ENCODE assay signal across 30 cellular contexts in genomic region chr19:5108123-5108613, GRCh38.
DNase-seq lines count a peak whose midpoint lies in the region; ATAC-seq, FAIRE-seq and TF ChIP-seq lines count a peak whose summit lies in the region.
"Had no signal": no experiment of that assay in that cellular context is flagged by ENCODE, and none has a peak within 500 bp of the region (broad histone marks: within the 10 kb centered on the region; RNA-seq: fewer than 3 reads in every experiment).

No MANE protein-coding gene starts in this region.

- H4K20me1 ChIP-seq in GM23248 (ENCODE audit: insufficient read depth) = no peaks in the 10 kb centered on the region

- H3K27ac ChIP-seq in A673 (ENCODE audit: low read depth, low read length, poor library complexity, severe bottlenecking) = peak overlapping the region; percentile 87
- H3K27ac ChIP-seq in GM23248 = no peak overlapping the region
- H3K27ac ChIP-seq: SJSA1 had no signal

- no peak overlapping the region for H3K4me3 Mint-ChIP-seq in CD14-positive monocyte
- H3K4me3 Mint-ChIP-seq: CD8-positive, alpha-beta T cell; T-helper 1 cell treated with Interleukin-12 subunit alpha and Interleukin-12 subunit beta and Interleukin-4 antibody, amounts not matched to agents 30 μg/mL and 1 μg/mL, for 36 hours had no signal

- intact Hi-C loops in A673 (cut with micrococcal nuclease; ENCODE audit: unreplicated experiment) = no loop called here
- intact Hi-C loops in CD14-positive monocyte (cut with micrococcal nuclease) = no loop called here

- no peak overlapping the region for H3K4me3 ChIP-seq in A673 (ENCODE audit: low read depth, low read length, poor library complexity, severe bottlenecking)
- no peak overlapping the region for H3K4me3 ChIP-seq in GM23248
- H3K4me3 ChIP-seq: K562, SJSA1 had no signal

- no peaks in the 10 kb centered on the region for H3F3A ChIP-seq in GM23248 (ENCODE audit: insufficient read depth)

- no peaks in the 10 kb centered on the region for H3K36me3 ChIP-seq in A673 (ENCODE audit: insufficient read depth, low read length, poor library complexity, severe bottlenecking)
- H3K36me3 ChIP-seq in GM23248 (ENCODE audit: low read depth) = peaks cover 8% of the 10 kb centered on the region; the same call in 1 of the 2 replicates

- WGBS in GM23248 (ENCODE audit: low coverage in 1 of 2, low lambda C conversion rate in 2 of 2, missing lambda C conversion rate in 2 of 2), 2 experiments = 92 to 95% methylated on average over 12 of the region's 12 CpGs

- no peaks in the 10 kb centered on the region for H3K9me2 ChIP-seq in GM23248 (ENCODE audit: insufficient read depth)

- H3K27me3 Mint-ChIP-seq in CD14-positive monocyte (ENCODE audit: low read depth in 3 of 3) = peaks cover 0 to 1% (median 0%) of the 10 kb centered on the region in 3 donors

- H3K9ac ChIP-seq in GM23248 = no peak overlapping the region

- DNase-seq in A673 (ENCODE audit: low spot score) (no peak), D721Med (ENCODE audit: insufficient read length, low spot score) (peak; percentile 85), NCI-H82 treated with DMSO at 0.1 percent for 48 hours (lab: John Stamatoyannopoulos, UW; ENCODE audit: unreplicated experiment) (peak; percentile 60), cerebellar cortex (ENCODE audit: low spot score) (peak; percentile 49), occipital lobe (lab: John Stamatoyannopoulos, UW) (no peak), CD14-positive monocyte (ENCODE audit: low spot score) (no peak), GM23248 (no peak)
- DNase-seq: AML-193; Caco-2; CD8-positive, alpha-beta T cell; DMS79 treated with DMSO at 0.1 percent for 48 hours; H7; Kasumi-1; MV-4-11; NCI-H1105 treated with DMSO at 0.1 percent for 48 hours; NCI-H2081; NCI-H226; NCI-H510A; NCI-H748 treated with DMSO at 0.1 percent for 48 hours; NK-92 treated with Interleukin-12 subunit alpha and Interleukin-12 subunit beta, amount 100 ng/mL, for 24 hours; Right ventricle myocardium superior; RPMI8226; SW 1271 had no signal

- no peak overlapping the region for H3K27ac Mint-ChIP-seq in CD14-positive monocyte
- H3K27ac Mint-ChIP-seq: CD8-positive, alpha-beta T cell; T-helper 1 cell treated with Interleukin-12 subunit alpha and Interleukin-12 subunit beta and Interleukin-4 antibody, amounts not matched to agents 30 μg/mL and 1 μg/mL, for 36 hours had no signal

- H3K4me2 ChIP-seq in GM23248 (ENCODE audit: unreplicated experiment) = no peak overlapping the region

- no peak for ATAC-seq in HG02642 (IDR thresholded peaks at IDR 0.05; ENCODE audit: poor library complexity, unreplicated experiment)
- ATAC-seq: CD8-positive, alpha-beta T cell; K562 had no signal

- CTCF ChIA-PET in A673 (lab: Charles Lee) = interaction anchor here (0.6 kb wide), 1 partner anchor 60 kb away, joined by 5 read pairs; no protein-coding TSS in a partner anchor

- BruUV-seq in A673 (replicated peaks; lab: Mats Ljungman, UMichigan) = no TSS peak

- no peak for TF ChIP-seq CTCF in A673 (conservative IDR thresholded peaks at IDR 0.05; ENCODE audit: low read depth, low read length)
- TF ChIP-seq CTCF in D721Med (IDR thresholded peaks at IDR 0.05; ENCODE audit: insufficient read depth, missing control alignments) = no peak
- no peak for TF ChIP-seq CTCF in CD14-positive monocyte (IDR thresholded peaks at IDR 0.05)

- FAIRE-seq in D721Med (lab: Jason Lieb, UNC) = peak; percentile 16
- FAIRE-seq: A204.1, GM12892, HTR-8/SVneo, K562 had no signal

- H3K27me3 ChIP-seq in A673 (replicated peaks; ENCODE audit: insufficient read depth, low read depth, low read length, poor library complexity) (no peaks in the 10 kb centered on the region), GM23248 (replicated peaks; ENCODE audit: insufficient read depth) (no peaks in the 10 kb centered on the region)
- H3K27me3 ChIP-seq: SJSA1 had no signal

- no peak overlapping the region for H2AFZ ChIP-seq in GM23248

- peaks cover 45 to 61% of the 10 kb centered on the region in 2 donors for H3K36me3 Mint-ChIP-seq in CD14-positive monocyte

- H3K9me3 ChIP-seq in A673 (ENCODE audit: low read depth, low read length, poor library complexity, severe bottlenecking) (no peaks in the 10 kb centered on the region), GM23248 (ENCODE audit: low read depth) (no peaks in the 10 kb centered on the region)
- H3K9me3 ChIP-seq: Caco-2, SJSA1 had no signal

- POLR2A ChIA-PET in A673 (lab: Charles Lee; ENCODE audit: low non-redundant PET) = no interaction called here

- H3K4me1 ChIP-seq in A673 (ENCODE audit: insufficient read depth, low read length, poor library complexity, severe bottlenecking) = peaks cover 66% of the 10 kb centered on the region
- H3K4me1 ChIP-seq in GM23248 (ENCODE audit: insufficient read depth) = peaks cover 9% of the 10 kb centered on the region
- H3K4me1 ChIP-seq: SJSA1 had no signal

- in situ Hi-C loops in GM23248 (cut with MboI) = no loop called here

- no peaks in the 10 kb centered on the region for H3K4me1 Mint-ChIP-seq in CD14-positive monocyte

- no peaks in the 10 kb centered on the region for H3K79me2 ChIP-seq in GM23248 (ENCODE audit: insufficient read depth)

- H3K9me3 Mint-ChIP-seq in CD14-positive monocyte = no peaks in the 10 kb centered on the region
- H3K9me3 Mint-ChIP-seq: CD8-positive, alpha-beta T cell; T-helper 1 cell treated with Interleukin-12 subunit alpha and Interleukin-12 subunit beta and Interleukin-4 antibody, amounts not matched to agents 30 μg/mL and 1 μg/mL, for 36 hours had no signal

Comparison
In these comparisons a context has a peak if more than half of its experiments do, and no peak if none do; other contexts are left out.
1. DNase-seq: peak in D721Med (single experiment), NCI-H82 treated with DMSO at 0.1 percent for 48 hours (single experiment) and cerebellar cortex (single experiment); none in A673 (single experiment), occipital lobe (single experiment), CD14-positive monocyte (single experiment) and GM23248 (single experiment).